ENCODE assay signal across 1 cellular context in the genomic region with DNA sequence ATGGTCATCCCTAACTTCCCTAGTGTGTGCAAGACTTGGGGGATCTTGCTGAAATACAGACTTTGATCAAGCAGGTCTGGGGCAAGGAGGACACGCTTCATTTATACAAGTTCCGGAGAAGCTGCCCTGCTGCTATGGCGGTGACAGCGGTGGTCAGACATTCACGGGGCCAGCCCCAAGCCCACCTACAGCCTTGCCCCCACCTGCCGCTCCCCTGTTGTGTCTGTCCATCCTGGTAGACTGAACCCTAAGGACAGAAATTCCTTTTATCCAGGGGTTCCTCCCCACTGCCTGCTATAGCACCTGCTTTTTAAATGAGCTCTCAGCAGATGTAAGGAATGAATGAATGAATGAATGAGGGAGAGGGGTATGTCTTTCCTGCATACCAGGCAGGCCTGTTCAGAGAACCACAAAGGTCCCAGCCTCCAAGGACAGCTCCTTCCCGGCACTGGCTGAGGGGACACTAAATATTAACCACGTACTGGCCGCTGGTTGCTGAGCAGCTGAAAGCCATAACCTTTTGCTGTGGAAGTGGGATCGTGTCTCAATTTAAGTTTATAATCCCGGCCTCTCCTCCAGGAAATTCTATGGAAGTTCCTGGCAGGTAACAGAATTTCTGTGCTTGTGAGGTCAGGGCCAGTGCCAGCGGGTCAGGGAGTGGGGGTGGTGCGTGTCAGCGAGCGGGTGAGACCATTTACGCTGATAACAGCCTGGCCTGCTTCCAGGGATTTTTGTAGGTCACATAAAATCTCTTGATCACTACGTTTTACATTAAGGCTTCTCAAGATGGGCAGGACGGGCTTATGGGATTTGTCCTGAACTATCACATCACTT.
TF ChIP-seq lines count a peak whose summit lies in the region.

No MANE protein-coding gene starts in this region.

TF ChIP-seq in K562, 482 proteins besides CTCF, POLR2A, EP300 and RAD21 (continued from another document and continues in another):
- TF ChIP-seq HDAC2 (IDR thresholded peaks at IDR 0.05) (no peak; the same call in 1 of the 2 replicates), DPF2 (IDR thresholded peaks at IDR 0.05) (peak; percentile 58), ATF7 (IDR thresholded peaks at IDR 0.05) (peak; percentile 50), NCOR1 (IDR thresholded peaks at IDR 0.05) (0 out of 2 replicates have a peak, but pooled peaks have one; percentile 16), HMG20A (CRISPR knock-in tag; conservative IDR thresholded peaks at IDR 0.05) (no peak), BRF1 (IDR thresholded peaks at IDR 0.05; ENCODE audit: borderline replicate concordance, extremely low read depth, insufficient read length) (no peak), HDAC1 (IDR thresholded peaks at IDR 0.05) (0 out of 4 replicates have a peak, but pooled peaks of 1 of the 2 experiments have one; percentile 47), SMARCA4 (IDR thresholded peaks at IDR 0.05) (0 out of 2 replicates have a peak, but pooled peaks have one; percentile 38), NONO (IDR thresholded peaks at IDR 0.05; ENCODE audit: low read depth in 2 of 2, low read length in 1 of 2) (0 out of 4 replicates have a peak, but pooled peaks of 1 of the 2 experiments have one; percentile 27), GATAD2A (IDR thresholded peaks at IDR 0.05) (peak; percentile 40; the same call in 1 of the 2 replicates), FOXK1 (CRISPR knock-in tag; IDR thresholded peaks at IDR 0.05; ENCODE audit: borderline replicate concordance) (0 out of 2 replicates have a peak, but pooled peaks have one; percentile 72), POLR2H (tag; IDR thresholded peaks at IDR 0.05; ENCODE audit: low read depth) (peak; percentile 50; the same call in 1 of the 2 replicates), DMBX1 (CRISPR knock-in tag; IDR thresholded peaks at IDR 0.05; ENCODE audit: borderline replicate concordance) (peak; percentile 59; the same call in 1 of the 2 replicates), OTX1 (CRISPR knock-in tag; IDR thresholded peaks at IDR 0.05) (no peak)
- TF ChIP-seq, protein P1, sequence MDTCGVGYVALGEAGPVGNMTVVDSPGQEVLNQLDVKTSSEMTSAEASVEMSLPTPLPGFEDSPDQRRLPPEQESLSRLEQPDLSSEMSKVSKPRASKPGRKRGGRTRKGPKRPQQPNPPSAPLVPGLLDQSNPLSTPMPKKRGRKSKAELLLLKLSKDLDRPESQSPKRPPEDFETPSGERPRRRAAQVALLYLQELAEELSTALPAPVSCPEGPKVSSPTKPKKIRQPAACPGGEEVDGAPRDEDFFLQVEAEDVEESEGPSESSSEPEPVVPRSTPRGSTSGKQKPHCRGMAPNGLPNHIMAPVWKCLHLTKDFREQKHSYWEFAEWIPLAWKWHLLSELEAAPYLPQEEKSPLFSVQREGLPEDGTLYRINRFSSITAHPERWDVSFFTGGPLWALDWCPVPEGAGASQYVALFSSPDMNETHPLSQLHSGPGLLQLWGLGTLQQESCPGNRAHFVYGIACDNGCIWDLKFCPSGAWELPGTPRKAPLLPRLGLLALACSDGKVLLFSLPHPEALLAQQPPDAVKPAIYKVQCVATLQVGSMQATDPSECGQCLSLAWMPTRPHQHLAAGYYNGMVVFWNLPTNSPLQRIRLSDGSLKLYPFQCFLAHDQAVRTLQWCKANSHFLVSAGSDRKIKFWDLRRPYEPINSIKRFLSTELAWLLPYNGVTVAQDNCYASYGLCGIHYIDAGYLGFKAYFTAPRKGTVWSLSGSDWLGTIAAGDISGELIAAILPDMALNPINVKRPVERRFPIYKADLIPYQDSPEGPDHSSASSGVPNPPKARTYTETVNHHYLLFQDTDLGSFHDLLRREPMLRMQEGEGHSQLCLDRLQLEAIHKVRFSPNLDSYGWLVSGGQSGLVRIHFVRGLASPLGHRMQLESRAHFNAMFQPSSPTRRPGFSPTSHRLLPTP (IDR thresholded peaks at IDR 0.05; ENCODE audit: borderline replicate concordance, extremely low read depth, insufficient read length), result no peak
- TF ChIP-seq, protein P2, sequence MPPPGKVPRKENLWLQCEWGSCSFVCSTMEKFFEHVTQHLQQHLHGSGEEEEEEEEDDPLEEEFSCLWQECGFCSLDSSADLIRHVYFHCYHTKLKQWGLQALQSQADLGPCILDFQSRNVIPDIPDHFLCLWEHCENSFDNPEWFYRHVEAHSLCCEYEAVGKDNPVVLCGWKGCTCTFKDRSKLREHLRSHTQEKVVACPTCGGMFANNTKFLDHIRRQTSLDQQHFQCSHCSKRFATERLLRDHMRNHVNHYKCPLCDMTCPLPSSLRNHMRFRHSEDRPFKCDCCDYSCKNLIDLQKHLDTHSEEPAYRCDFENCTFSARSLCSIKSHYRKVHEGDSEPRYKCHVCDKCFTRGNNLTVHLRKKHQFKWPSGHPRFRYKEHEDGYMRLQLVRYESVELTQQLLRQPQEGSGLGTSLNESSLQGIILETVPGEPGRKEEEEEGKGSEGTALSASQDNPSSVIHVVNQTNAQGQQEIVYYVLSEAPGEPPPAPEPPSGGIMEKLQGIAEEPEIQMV (tag; conservative IDR thresholded peaks at IDR 0.05; ENCODE audit: low read depth), result no peak
- TF ChIP-seq, protein P3, sequence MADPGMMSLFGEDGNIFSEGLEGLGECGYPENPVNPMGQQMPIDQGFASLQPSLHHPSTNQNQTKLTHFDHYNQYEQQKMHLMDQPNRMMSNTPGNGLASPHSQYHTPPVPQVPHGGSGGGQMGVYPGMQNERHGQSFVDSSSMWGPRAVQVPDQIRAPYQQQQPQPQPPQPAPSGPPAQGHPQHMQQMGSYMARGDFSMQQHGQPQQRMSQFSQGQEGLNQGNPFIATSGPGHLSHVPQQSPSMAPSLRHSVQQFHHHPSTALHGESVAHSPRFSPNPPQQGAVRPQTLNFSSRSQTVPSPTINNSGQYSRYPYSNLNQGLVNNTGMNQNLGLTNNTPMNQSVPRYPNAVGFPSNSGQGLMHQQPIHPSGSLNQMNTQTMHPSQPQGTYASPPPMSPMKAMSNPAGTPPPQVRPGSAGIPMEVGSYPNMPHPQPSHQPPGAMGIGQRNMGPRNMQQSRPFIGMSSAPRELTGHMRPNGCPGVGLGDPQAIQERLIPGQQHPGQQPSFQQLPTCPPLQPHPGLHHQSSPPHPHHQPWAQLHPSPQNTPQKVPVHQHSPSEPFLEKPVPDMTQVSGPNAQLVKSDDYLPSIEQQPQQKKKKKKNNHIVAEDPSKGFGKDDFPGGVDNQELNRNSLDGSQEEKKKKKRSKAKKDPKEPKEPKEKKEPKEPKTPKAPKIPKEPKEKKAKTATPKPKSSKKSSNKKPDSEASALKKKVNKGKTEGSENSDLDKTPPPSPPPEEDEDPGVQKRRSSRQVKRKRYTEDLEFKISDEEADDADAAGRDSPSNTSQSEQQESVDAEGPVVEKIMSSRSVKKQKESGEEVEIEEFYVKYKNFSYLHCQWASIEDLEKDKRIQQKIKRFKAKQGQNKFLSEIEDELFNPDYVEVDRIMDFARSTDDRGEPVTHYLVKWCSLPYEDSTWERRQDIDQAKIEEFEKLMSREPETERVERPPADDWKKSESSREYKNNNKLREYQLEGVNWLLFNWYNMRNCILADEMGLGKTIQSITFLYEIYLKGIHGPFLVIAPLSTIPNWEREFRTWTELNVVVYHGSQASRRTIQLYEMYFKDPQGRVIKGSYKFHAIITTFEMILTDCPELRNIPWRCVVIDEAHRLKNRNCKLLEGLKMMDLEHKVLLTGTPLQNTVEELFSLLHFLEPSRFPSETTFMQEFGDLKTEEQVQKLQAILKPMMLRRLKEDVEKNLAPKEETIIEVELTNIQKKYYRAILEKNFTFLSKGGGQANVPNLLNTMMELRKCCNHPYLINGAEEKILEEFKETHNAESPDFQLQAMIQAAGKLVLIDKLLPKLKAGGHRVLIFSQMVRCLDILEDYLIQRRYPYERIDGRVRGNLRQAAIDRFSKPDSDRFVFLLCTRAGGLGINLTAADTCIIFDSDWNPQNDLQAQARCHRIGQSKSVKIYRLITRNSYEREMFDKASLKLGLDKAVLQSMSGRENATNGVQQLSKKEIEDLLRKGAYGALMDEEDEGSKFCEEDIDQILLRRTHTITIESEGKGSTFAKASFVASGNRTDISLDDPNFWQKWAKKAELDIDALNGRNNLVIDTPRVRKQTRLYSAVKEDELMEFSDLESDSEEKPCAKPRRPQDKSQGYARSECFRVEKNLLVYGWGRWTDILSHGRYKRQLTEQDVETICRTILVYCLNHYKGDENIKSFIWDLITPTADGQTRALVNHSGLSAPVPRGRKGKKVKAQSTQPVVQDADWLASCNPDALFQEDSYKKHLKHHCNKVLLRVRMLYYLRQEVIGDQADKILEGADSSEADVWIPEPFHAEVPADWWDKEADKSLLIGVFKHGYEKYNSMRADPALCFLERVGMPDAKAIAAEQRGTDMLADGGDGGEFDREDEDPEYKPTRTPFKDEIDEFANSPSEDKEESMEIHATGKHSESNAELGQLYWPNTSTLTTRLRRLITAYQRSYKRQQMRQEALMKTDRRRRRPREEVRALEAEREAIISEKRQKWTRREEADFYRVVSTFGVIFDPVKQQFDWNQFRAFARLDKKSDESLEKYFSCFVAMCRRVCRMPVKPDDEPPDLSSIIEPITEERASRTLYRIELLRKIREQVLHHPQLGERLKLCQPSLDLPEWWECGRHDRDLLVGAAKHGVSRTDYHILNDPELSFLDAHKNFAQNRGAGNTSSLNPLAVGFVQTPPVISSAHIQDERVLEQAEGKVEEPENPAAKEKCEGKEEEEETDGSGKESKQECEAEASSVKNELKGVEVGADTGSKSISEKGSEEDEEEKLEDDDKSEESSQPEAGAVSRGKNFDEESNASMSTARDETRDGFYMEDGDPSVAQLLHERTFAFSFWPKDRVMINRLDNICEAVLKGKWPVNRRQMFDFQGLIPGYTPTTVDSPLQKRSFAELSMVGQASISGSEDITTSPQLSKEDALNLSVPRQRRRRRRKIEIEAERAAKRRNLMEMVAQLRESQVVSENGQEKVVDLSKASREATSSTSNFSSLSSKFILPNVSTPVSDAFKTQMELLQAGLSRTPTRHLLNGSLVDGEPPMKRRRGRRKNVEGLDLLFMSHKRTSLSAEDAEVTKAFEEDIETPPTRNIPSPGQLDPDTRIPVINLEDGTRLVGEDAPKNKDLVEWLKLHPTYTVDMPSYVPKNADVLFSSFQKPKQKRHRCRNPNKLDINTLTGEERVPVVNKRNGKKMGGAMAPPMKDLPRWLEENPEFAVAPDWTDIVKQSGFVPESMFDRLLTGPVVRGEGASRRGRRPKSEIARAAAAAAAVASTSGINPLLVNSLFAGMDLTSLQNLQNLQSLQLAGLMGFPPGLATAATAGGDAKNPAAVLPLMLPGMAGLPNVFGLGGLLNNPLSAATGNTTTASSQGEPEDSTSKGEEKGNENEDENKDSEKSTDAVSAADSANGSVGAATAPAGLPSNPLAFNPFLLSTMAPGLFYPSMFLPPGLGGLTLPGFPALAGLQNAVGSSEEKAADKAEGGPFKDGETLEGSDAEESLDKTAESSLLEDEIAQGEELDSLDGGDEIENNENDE (IDR thresholded peaks at IDR 0.05; ENCODE audit: low read depth, low read length), result no peak
- TF ChIP-seq, protein P4, sequence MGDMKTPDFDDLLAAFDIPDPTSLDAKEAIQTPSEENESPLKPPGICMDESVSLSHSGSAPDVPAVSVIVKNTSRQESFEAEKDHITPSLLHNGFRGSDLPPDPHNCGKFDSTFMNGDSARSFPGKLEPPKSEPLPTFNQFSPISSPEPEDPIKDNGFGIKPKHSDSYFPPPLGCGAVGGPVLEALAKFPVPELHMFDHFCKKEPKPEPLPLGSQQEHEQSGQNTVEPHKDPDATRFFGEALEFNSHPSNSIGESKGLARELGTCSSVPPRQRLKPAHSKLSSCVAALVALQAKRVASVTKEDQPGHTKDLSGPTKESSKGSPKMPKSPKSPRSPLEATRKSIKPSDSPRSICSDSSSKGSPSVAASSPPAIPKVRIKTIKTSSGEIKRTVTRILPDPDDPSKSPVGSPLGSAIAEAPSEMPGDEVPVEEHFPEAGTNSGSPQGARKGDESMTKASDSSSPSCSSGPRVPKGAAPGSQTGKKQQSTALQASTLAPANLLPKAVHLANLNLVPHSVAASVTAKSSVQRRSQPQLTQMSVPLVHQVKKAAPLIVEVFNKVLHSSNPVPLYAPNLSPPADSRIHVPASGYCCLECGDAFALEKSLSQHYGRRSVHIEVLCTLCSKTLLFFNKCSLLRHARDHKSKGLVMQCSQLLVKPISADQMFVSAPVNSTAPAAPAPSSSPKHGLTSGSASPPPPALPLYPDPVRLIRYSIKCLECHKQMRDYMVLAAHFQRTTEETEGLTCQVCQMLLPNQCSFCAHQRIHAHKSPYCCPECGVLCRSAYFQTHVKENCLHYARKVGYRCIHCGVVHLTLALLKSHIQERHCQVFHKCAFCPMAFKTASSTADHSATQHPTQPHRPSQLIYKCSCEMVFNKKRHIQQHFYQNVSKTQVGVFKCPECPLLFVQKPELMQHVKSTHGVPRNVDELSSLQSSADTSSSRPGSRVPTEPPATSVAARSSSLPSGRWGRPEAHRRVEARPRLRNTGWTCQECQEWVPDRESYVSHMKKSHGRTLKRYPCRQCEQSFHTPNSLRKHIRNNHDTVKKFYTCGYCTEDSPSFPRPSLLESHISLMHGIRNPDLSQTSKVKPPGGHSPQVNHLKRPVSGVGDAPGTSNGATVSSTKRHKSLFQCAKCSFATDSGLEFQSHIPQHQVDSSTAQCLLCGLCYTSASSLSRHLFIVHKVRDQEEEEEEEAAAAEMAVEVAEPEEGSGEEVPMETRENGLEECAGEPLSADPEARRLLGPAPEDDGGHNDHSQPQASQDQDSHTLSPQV (IDR thresholded peaks at IDR 0.05), result peak; percentile 65
- TF ChIP-seq, protein P5, sequence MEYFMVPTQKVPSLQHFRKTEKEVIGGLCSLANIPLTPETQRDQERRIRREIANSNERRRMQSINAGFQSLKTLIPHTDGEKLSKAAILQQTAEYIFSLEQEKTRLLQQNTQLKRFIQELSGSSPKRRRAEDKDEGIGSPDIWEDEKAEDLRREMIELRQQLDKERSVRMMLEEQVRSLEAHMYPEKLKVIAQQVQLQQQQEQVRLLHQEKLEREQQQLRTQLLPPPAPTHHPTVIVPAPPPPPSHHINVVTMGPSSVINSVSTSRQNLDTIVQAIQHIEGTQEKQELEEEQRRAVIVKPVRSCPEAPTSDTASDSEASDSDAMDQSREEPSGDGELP (CRISPR knock-in tag; IDR thresholded peaks at IDR 0.05; ENCODE audit: borderline replicate concordance), result 0 out of 2 replicates have a peak, but pooled peaks have one; percentile 15
- TF ChIP-seq, protein P6, sequence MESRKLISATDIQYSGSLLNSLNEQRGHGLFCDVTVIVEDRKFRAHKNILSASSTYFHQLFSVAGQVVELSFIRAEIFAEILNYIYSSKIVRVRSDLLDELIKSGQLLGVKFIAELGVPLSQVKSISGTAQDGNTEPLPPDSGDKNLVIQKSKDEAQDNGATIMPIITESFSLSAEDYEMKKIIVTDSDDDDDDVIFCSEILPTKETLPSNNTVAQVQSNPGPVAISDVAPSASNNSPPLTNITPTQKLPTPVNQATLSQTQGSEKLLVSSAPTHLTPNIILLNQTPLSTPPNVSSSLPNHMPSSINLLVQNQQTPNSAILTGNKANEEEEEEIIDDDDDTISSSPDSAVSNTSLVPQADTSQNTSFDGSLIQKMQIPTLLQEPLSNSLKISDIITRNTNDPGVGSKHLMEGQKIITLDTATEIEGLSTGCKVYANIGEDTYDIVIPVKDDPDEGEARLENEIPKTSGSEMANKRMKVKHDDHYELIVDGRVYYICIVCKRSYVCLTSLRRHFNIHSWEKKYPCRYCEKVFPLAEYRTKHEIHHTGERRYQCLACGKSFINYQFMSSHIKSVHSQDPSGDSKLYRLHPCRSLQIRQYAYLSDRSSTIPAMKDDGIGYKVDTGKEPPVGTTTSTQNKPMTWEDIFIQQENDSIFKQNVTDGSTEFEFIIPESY (CRISPR knock-in tag; IDR thresholded peaks at IDR 0.05), result no peak
